25 cellular contexts compared by ENCODE assay signal in genomic region chr10:978826-979421, GRCh38. TPM values are rescaled to one million over a fixed set of nuclear protein-coding genes. Genes with fewer than 3 reads are reported as not detected.
"Had no signal": no experiment of that assay in that cellular context is flagged by ENCODE, and none has a peak within 500 bp of the region (broad histone marks: within the 10 kb centered on the region; RNA-seq: fewer than 3 reads in every experiment).

No MANE protein-coding gene starts in this region.

- H3K9me3 ChIP-seq: gastrocnemius medialis had no signal

- H3K4me1 Mint-ChIP-seq: activated naive CD8-positive, alpha-beta T cell treated with anti-CD3 and anti-CD28 coated beads for 36 hours; brain; central memory CD8-positive, alpha-beta T cell; immature natural killer cell; stimulated activated memory B cell treated with anti-CD40 and anti-IgM and Interleukin-4, amounts not matched to agents 10 μg/mL and 1 μg/mL and 100 μg/mL, for 72 hours had no signal

- H3K27ac ChIP-seq: gastrocnemius medialis, heart left ventricle, tibial nerve, uterus had no signal

- H3K27me3 Mint-ChIP-seq: activated CD8-positive, alpha-beta T cell treated with anti-CD3 and anti-CD28 coated beads for 36 hours; activated naive CD8-positive, alpha-beta T cell treated with anti-CD3 and anti-CD28 coated beads for 36 hours; central memory CD8-positive, alpha-beta T cell; natural killer cell treated with Interleukin-12 subunit alpha and Interleukin-12 subunit beta and Interleukin-15 and Interleukin-18, amount 100 ng/mL, for 72 hours; stimulated activated memory B cell treated with anti-CD40 and anti-IgM and Interleukin-4, amounts not matched to agents 10 μg/mL and 1 μg/mL and 100 μg/mL, for 72 hours had no signal

- H3K4me1 ChIP-seq: gastrocnemius medialis, heart left ventricle, tibial nerve, uterus had no signal

- DNase-seq: activated CD4-positive, alpha-beta T cell treated with anti-CD3 and anti-CD28 coated beads for 48 hours; activated CD8-positive, alpha-beta memory T cell treated with anti-CD3 and anti-CD28 coated beads, Interleukin-2, amount 50 U/mL, for 4 hours; activated CD8-positive, alpha-beta T cell treated with anti-CD3 and anti-CD28 coated beads for 36 hours; activated naive CD8-positive, alpha-beta T cell treated with anti-CD3 and anti-CD28 coated beads for 36 hours; activated T-cell treated with anti-CD3 and anti-CD28 coated beads, Interleukin-2, amount 50 U/mL, for 48 hours; effector memory CD4-positive, alpha-beta T cell; gastrocnemius medialis; heart left ventricle; immature natural killer cell; mesenchymal stem cell; posterior cingulate gyrus; retina; stimulated activated CD4-positive, alpha-beta T cell treated with anti-CD3 and anti-CD28 coated beads, Interleukin-2, amount 100 ng/mL, for 48 hours; substantia nigra; T1000; uterus had no signal

- H3K27me3 ChIP-seq: gastrocnemius medialis, heart left ventricle, tibial nerve, uterus had no signal

- ATAC-seq: activated CD8-positive, alpha-beta T cell treated with anti-CD3 and anti-CD28 coated beads for 36 hours; gastrocnemius medialis; heart left ventricle; natural killer cell treated with Interleukin-12 subunit alpha and Interleukin-12 subunit beta and Interleukin-15 and Interleukin-18, amount 100 ng/mL, for 72 hours; stimulated activated memory B cell treated with anti-CD40 and anti-IgM and Interleukin-4, amounts not matched to agents 10 μg/mL and 1 μg/mL and 100 μg/mL, for 72 hours had no signal

- H3K4me3 ChIP-seq: gastrocnemius medialis, heart left ventricle, tibial nerve, uterus had no signal

- H3K27ac Mint-ChIP-seq: activated CD8-positive, alpha-beta T cell treated with anti-CD3 and anti-CD28 coated beads for 36 hours; activated naive CD8-positive, alpha-beta T cell treated with anti-CD3 and anti-CD28 coated beads for 36 hours; brain; immature natural killer cell; natural killer cell treated with Interleukin-12 subunit alpha and Interleukin-12 subunit beta and Interleukin-15 and Interleukin-18, amount 100 ng/mL, for 72 hours; stimulated activated memory B cell treated with anti-CD40 and anti-IgM and Interleukin-4, amounts not matched to agents 10 μg/mL and 1 μg/mL and 100 μg/mL, for 72 hours had no signal

- H3K36me3 ChIP-seq: gastrocnemius medialis, heart left ventricle, uterus had no signal

- H3K4me3 Mint-ChIP-seq: activated CD8-positive, alpha-beta T cell treated with anti-CD3 and anti-CD28 coated beads for 36 hours; activated naive CD8-positive, alpha-beta T cell treated with anti-CD3 and anti-CD28 coated beads for 36 hours; brain; central memory CD8-positive, alpha-beta T cell; immature natural killer cell; natural killer cell treated with Interleukin-12 subunit alpha and Interleukin-12 subunit beta and Interleukin-15 and Interleukin-18, amount 100 ng/mL, for 72 hours; stimulated activated memory B cell treated with anti-CD40 and anti-IgM and Interleukin-4, amounts not matched to agents 10 μg/mL and 1 μg/mL and 100 μg/mL, for 72 hours had no signal

RNA-seq across cellular contexts. Expression of gene IDI2, which starts 46.7 kb away (rescaled TPM):
- total RNA-seq: activated CD8-positive, alpha-beta T cell treated with anti-CD3 and anti-CD28 coated beads for 36 hours; activated naive CD8-positive, alpha-beta T cell treated with anti-CD3 and anti-CD28 coated beads for 36 hours; fibroblast of lung; liver; mucosa of gallbladder; natural killer cell treated with Interleukin-12 subunit alpha and Interleukin-12 subunit beta and Interleukin-15 and Interleukin-18, amount 100 ng/mL, for 72 hours; skeletal muscle tissue; uterus had no signal
- polyA plus RNA-seq: fibroblast of lung, liver had no signal
